25 cellular contexts compared by ENCODE assay signal in the genomic region with DNA sequence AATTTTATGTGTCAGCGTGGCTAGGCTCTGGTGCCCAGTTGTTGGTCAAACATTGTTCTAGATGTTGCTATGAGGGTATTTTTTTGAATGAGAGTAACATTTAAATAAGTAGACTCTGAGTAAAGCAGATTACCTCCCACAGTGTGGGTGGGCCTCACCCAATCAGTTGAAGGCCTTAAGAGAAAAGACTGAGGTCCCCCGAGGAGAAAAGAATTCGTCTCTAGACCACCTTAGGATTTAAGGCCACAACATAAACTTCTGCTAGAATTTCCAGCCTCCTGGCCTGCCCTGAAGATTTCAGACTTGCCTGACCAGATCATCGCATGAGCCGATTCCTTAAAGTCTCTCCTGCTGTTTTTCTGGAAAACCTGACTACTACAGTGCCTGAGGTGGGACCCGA. TPM values are rescaled to one million over a fixed set of nuclear protein-coding genes. Genes with fewer than 3 reads are reported as not detected.
A peak's percentile ranks its signal among the peaks of the same experiment; 100 is the strongest.
DNase-seq lines count a peak whose midpoint lies in the region; ATAC-seq and TF ChIP-seq lines count a peak whose summit lies in the region.
"Had no signal": no experiment of that assay in that cellular context is flagged by ENCODE, and none has a peak within 500 bp of the region (broad histone marks: within the 10 kb centered on the region; RNA-seq: fewer than 3 reads in every experiment).

No MANE protein-coding gene starts in this region.

- no peaks in the 10 kb centered on the region for H3K27me3 ChIP-seq in lower lobe of right lung (ENCODE audit: low read depth)
- H3K27me3 ChIP-seq: MG63, SJCRH30 had no signal

- H3K36me3 ChIP-seq in lower lobe of right lung, result no peaks in the 10 kb centered on the region
- H3K36me3 ChIP-seq: MG63, SJCRH30 had no signal

- no peak overlapping the region for H3K4me3 ChIP-seq in lower lobe of right lung
- H3K4me3 ChIP-seq: MG63, PC-9, SJCRH30 had no signal

- POLR2A ChIA-PET in T-cell (lab: Charles Lee), result no interaction called here

- no peak overlapping the region for H3K4me3 Mint-ChIP-seq in stimulated activated naive CD8-positive, alpha-beta T cell treated with anti-CD3 and anti-CD28 coated beads, Interleukin-15, Interleukin-2, amounts not matched to agents 100 ng/mL and 50 ng/mL, for 24 hours
- H3K4me3 Mint-ChIP-seq in stimulated activated naive CD8-positive, alpha-beta T cell treated with anti-CD3 and anti-CD28 coated beads, Interleukin-15, amount 100 ng/mL, for 72 hours, result no peak overlapping the region
- no peak overlapping the region for H3K4me3 Mint-ChIP-seq in T-cell
- H3K4me3 Mint-ChIP-seq in immature natural killer cell, result no peak overlapping the region

- intact Hi-C loops in lower lobe of right lung (cut with DNase I), result no loop called here

- no peaks in the 10 kb centered on the region for H3K36me3 Mint-ChIP-seq in stimulated activated naive CD8-positive, alpha-beta T cell treated with anti-CD3 and anti-CD28 coated beads, Interleukin-15, Interleukin-2, amounts not matched to agents 100 ng/mL and 50 ng/mL, for 24 hours (ENCODE audit: low read depth)
- H3K36me3 Mint-ChIP-seq in T-cell (no peaks in the 10 kb centered on the region), immature natural killer cell (no peaks in the 10 kb centered on the region)

- H3K27me3 Mint-ChIP-seq in stimulated activated naive CD8-positive, alpha-beta T cell treated with anti-CD3 and anti-CD28 coated beads, Interleukin-15, Interleukin-2, amounts not matched to agents 100 ng/mL and 50 ng/mL, for 24 hours, result no peaks in the 10 kb centered on the region
- H3K27me3 Mint-ChIP-seq in stimulated activated naive CD8-positive, alpha-beta T cell treated with anti-CD3 and anti-CD28 coated beads, Interleukin-15, amount 100 ng/mL, for 72 hours, result no peaks in the 10 kb centered on the region
- H3K27me3 Mint-ChIP-seq in T-cell, result no peaks in the 10 kb centered on the region
- H3K27me3 Mint-ChIP-seq in immature natural killer cell (ENCODE audit: low read depth in 3 of 3), result peaks cover 4 to 8% (median 6%) of the 10 kb centered on the region in 3 donors
- H3K27me3 Mint-ChIP-seq: CD8-positive, alpha-beta memory T cell had no signal

- H3K4me1 Mint-ChIP-seq in stimulated activated naive CD8-positive, alpha-beta T cell treated with anti-CD3 and anti-CD28 coated beads, Interleukin-15, Interleukin-2, amounts not matched to agents 100 ng/mL and 50 ng/mL, for 24 hours (ENCODE audit: low read depth), result peaks cover 44% of the 10 kb centered on the region
- peaks cover 42% of the 10 kb centered on the region for H3K4me1 Mint-ChIP-seq in stimulated activated naive CD8-positive, alpha-beta T cell treated with anti-CD3 and anti-CD28 coated beads, Interleukin-15, amount 100 ng/mL, for 72 hours
- peaks cover 24 to 39% (median 26%) of the 10 kb centered on the region in 3 donors for H3K4me1 Mint-ChIP-seq in T-cell
- H3K4me1 Mint-ChIP-seq in immature natural killer cell, result peaks cover 45 to 47% of the 10 kb centered on the region in 2 donors

- DNase-seq in stimulated activated naive CD8-positive, alpha-beta T cell treated with anti-CD3 and anti-CD28 coated beads, Interleukin-15, amount 100 ng/mL, for 72 hours, result no peak
- no peak for DNase-seq in T-cell
- DNase-seq in immature natural killer cell, result no peak
- no peak for DNase-seq in lower lobe of right lung
- DNase-seq in stimulated activated CD4-positive, alpha-beta T cell treated with anti-CD3 and anti-CD28 coated beads, Interleukin-4, amount 100 ng/mL, for 24 hours, result no peak
- DNase-seq in NCI-H146 (lab: John Stamatoyannopoulos, UW), result no peak
- DNase-seq: AML-193; C1 segment of cervical spinal cord; CD8-positive, alpha-beta memory T cell; DMS153; DND-41; H7; KG1; MG63; NCI-H1105 treated with DMSO at 0.1 percent for 48 hours; NCI-H2029; NCI-H446; NCI-H526; NCI-H82; NK-92 treated with Interleukin-12 subunit alpha and Interleukin-12 subunit beta, amount 100 ng/mL, for 24 hours; PC-9; SJCRH30 had no signal

- no peaks in the 10 kb centered on the region for H3K9me3 ChIP-seq in lower lobe of right lung
- H3K9me3 ChIP-seq: MG63, SJCRH30 had no signal

- H3K9me3 Mint-ChIP-seq in stimulated activated naive CD8-positive, alpha-beta T cell treated with anti-CD3 and anti-CD28 coated beads, Interleukin-15, Interleukin-2, amounts not matched to agents 100 ng/mL and 50 ng/mL, for 24 hours, result no peaks in the 10 kb centered on the region
- no peaks in the 10 kb centered on the region for H3K9me3 Mint-ChIP-seq in stimulated activated naive CD8-positive, alpha-beta T cell treated with anti-CD3 and anti-CD28 coated beads, Interleukin-15, amount 100 ng/mL, for 72 hours
- H3K9me3 Mint-ChIP-seq in T-cell (no peaks in the 10 kb centered on the region), immature natural killer cell (no peaks in the 10 kb centered on the region)
- H3K9me3 Mint-ChIP-seq: CD8-positive, alpha-beta memory T cell had no signal

- no peak for ATAC-seq in stimulated activated naive CD8-positive, alpha-beta T cell treated with anti-CD3 and anti-CD28 coated beads, Interleukin-15, amount 100 ng/mL, for 72 hours
- ATAC-seq in T-cell (replicated peaks in 1 of 4) (no peak), lower lobe of right lung (no peak)
- ATAC-seq: Right ventricle myocardium inferior, SK-N-SH treated with all-trans-retinoic acid at 6 μM for 48 hours had no signal

- peak overlapping the region; percentile 31 for H3K27ac Mint-ChIP-seq in stimulated activated naive CD8-positive, alpha-beta T cell treated with anti-CD3 and anti-CD28 coated beads, Interleukin-15, Interleukin-2, amounts not matched to agents 100 ng/mL and 50 ng/mL, for 24 hours
- H3K27ac Mint-ChIP-seq in stimulated activated naive CD8-positive, alpha-beta T cell treated with anti-CD3 and anti-CD28 coated beads, Interleukin-15, amount 100 ng/mL, for 72 hours, result no peak overlapping the region
- peak overlapping the region; percentile 15 to 48 for H3K27ac Mint-ChIP-seq in T-cell
- peak overlapping the region in 4 of 6 donors; percentile 19 to 100 (median 41) for H3K27ac Mint-ChIP-seq in immature natural killer cell

- no peak for TF ChIP-seq CTCF in lower lobe of right lung (IDR thresholded peaks at IDR 0.05)

- no peak overlapping the region for H3K27ac ChIP-seq in lower lobe of right lung
- H3K27ac ChIP-seq: PC-9, SJCRH30 had no signal

- CTCF ChIA-PET in T-cell (lab: Charles Lee), result interaction anchor here in 1 of 2 donors (1.5 kb wide), 1 partner anchor 52 kb away, joined by 7 read pairs; no protein-coding TSS in a partner anchor

- peaks cover 37% of the 10 kb centered on the region for H3K4me1 ChIP-seq in lower lobe of right lung

RNA-seq across cellular contexts. Expression of gene SRGN, which starts 45.1 kb away (rescaled TPM):
- total RNA-seq in T-cell, result 100 to 1,000 TPM in 4 of 5 donors, 10 to 100 TPM in 1; 91.4 to 271 (median 137) TPM
- polyA plus RNA-seq in immature natural killer cell, result 1,000 to 10,000 TPM in 2 of 3 donors, 100 to 1,000 TPM in 1; 910 to 1,240 (median 1,143) TPM
- 232 TPM for total RNA-seq in lower lobe of right lung
- total RNA-seq: H7 had no signal

RNA-seq across cellular contexts. Expression of gene KIFBP, which starts 54.2 kb away (rescaled TPM):
- total RNA-seq in T-cell, result 10 to 100 TPM in 3 of 5 donors, 1 to 10 TPM in 2; 5.9 to 15.2 (median 13.2) TPM
- 1 to 10 TPM; 1.7 to 4.3 (median 2.8) TPM for polyA plus RNA-seq in immature natural killer cell
- total RNA-seq in lower lobe of right lung, result 20.6 TPM

Comparison
In these comparisons a context has a peak if more than half of its experiments do, and no peak if none do; other contexts are left out.
1. H3K27ac Mint-ChIP-seq: peak in stimulated activated naive CD8-positive, alpha-beta T cell treated with anti-CD3 and anti-CD28 coated beads, Interleukin-15, Interleukin-2, amounts not matched to agents 100 ng/mL and 50 ng/mL, for 24 hours (single experiment), T-cell (2 of 2) and immature natural killer cell (4 of 6); none in stimulated activated naive CD8-positive, alpha-beta T cell treated with anti-CD3 and anti-CD28 coated beads, Interleukin-15, amount 100 ng/mL, for 72 hours (0 of 2).